ENCODE assay signal across 22 cellular contexts in the genomic region with DNA sequence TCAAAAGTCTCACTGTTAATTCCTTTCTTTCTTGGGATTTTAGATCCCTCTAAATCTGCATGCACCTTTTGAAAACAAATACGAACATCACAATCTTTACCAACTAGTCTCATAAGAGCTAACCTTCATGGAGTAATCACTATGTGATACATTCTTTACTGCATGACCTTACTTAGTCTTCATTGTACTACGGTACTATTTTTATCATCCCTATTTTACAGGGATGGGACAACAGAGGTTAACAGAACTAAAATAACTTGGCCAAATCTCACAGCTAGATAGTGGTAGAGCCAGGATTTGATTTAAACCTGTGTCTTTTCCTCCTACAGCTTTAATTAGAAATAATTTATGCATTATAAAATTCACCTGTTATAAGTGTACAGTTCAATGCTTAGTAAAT. TPM values are rescaled to one million over a fixed set of nuclear protein-coding genes. Genes with fewer than 3 reads are reported as not detected.
DNase-seq lines count a peak whose midpoint lies in the region; ATAC-seq and TF ChIP-seq lines count a peak whose summit lies in the region.
"Had no signal": no experiment of that assay in that cellular context is flagged by ENCODE, and none has a peak within 500 bp of the region (broad histone marks: within the 10 kb centered on the region; RNA-seq: fewer than 3 reads in every experiment).

No MANE protein-coding gene starts in this region.

- H3K9me3 Mint-ChIP-seq in GM23338 (no peaks in the 10 kb centered on the region), WTC11 (0 out of 2 replicates have a peak, but pooled peaks cover 3% of the 10 kb centered on the region)
- H3K9me3 Mint-ChIP-seq: CD8-positive, alpha-beta T cell had no signal

- H3K4me3 ChIP-seq in A673 (ENCODE audit: low read depth, low read length, poor library complexity, severe bottlenecking): no peak overlapping the region
- H3K4me3 ChIP-seq in GM23338: no peak overlapping the region

- no peak for DNase-seq in A673 (ENCODE audit: low spot score)
- DNase-seq in GM23338 (ENCODE audit: low spot score): no peak
- DNase-seq in WTC11 (ENCODE audit: low spot score): no peak
- no peak for DNase-seq in left ventricle myocardium superior
- DNase-seq in AG08395 (ENCODE audit: low spot score): no peak
- no peak for DNase-seq in activated CD8-positive, alpha-beta memory T cell treated with anti-CD3 and anti-CD28 coated beads, Interleukin-2, amount 50 U/mL, for 4 hours
- no peak for DNase-seq in stimulated activated naive CD4-positive, alpha-beta T cell (lab: John Stamatoyannopoulos, UW)
- DNase-seq: C1 segment of cervical spinal cord; CD8-positive, alpha-beta T cell; DND-41; GOT3; NCI-H1105 treated with DMSO at 0.1 percent for 48 hours; NCI-H1694; NCI-H2081; NCI-H2171 treated with DMSO at 0.1 percent for 48 hours; NCI-H446; NCI-H526; SHP77; SK-N-SH had no signal

- no peaks in the 10 kb centered on the region for H3F3A ChIP-seq in GM23338 (replicated peaks; ENCODE audit: low read depth)

- H3K4me1 ChIP-seq in A673 (ENCODE audit: insufficient read depth, low read length, poor library complexity, severe bottlenecking): no peaks in the 10 kb centered on the region
- no peaks in the 10 kb centered on the region for H3K4me1 ChIP-seq in GM23338 (ENCODE audit: insufficient read depth)

- POLR2A ChIA-PET in A673 (lab: Charles Lee; ENCODE audit: low non-redundant PET) (no interaction called here), WTC11 (lab: Charles Lee) (interaction anchor here (0.5 kb wide), 1 partner anchor 196 kb away, joined by 4 read pairs; no protein-coding TSS in a partner anchor)

- 0 out of 2 replicates have a peak overlapping the region, but pooled peaks have one; percentile 3 for H3K27ac Mint-ChIP-seq in GM23338
- peak overlapping the region; percentile 6; the same call in 1 of the 2 replicates for H3K27ac Mint-ChIP-seq in WTC11
- H3K27ac Mint-ChIP-seq: CD8-positive, alpha-beta T cell had no signal

- no peaks in the 10 kb centered on the region for H4K20me1 ChIP-seq in GM23338 (replicated peaks; ENCODE audit: insufficient read depth)

- CTCF ChIA-PET in A673 (lab: Charles Lee) (no interaction called here), WTC11 (lab: Charles Lee) (interaction anchor here (0.5 to 1.3 kb wide), 3 partner anchors 13 to 179 kb away, joined by 3 to 4 read pairs (median 4); no protein-coding TSS in a partner anchor)

- no peak overlapping the region for H2AFZ ChIP-seq in GM23338

- H3K4me1 Mint-ChIP-seq in GM23338 (no peaks in the 10 kb centered on the region), WTC11 (no peaks in the 10 kb centered on the region)

- H3K36me3 ChIP-seq in A673 (ENCODE audit: insufficient read depth, low read length, poor library complexity, severe bottlenecking) (no peaks in the 10 kb centered on the region), GM23338 (ENCODE audit: insufficient read depth) (no peaks in the 10 kb centered on the region)

- 0 out of 2 replicates have a peak, but pooled peaks have one; percentile 12 for TF ChIP-seq CTCF in A673 (conservative IDR thresholded peaks at IDR 0.05; ENCODE audit: low read depth, low read length)
- no peak; a peak in 1 of 4 replicates for TF ChIP-seq CTCF in GM23338 (conservative IDR thresholded peaks at IDR 0.05; ENCODE audit: low read depth in 2 of 2)
- no peak for TF ChIP-seq CTCF in WTC11 (IDR thresholded peaks at IDR 0.05)

- ATAC-seq in GM23338 (no peak), WTC11 (no peak), left ventricle myocardium superior (peak; percentile 75)
- ATAC-seq: CD8-positive, alpha-beta T cell; HCT116 had no signal

- H3K27me3 Mint-ChIP-seq in GM23338 (ENCODE audit: insufficient read depth, low read depth, poor library complexity) (peaks cover 6% of the 10 kb centered on the region), WTC11 (ENCODE audit: low read depth) (no peaks in the 10 kb centered on the region)

- H3K27ac ChIP-seq in A673 (ENCODE audit: low read depth, low read length, poor library complexity, severe bottlenecking): no peak overlapping the region
- H3K27ac ChIP-seq in GM23338 (ENCODE audit: low read depth): no peak overlapping the region
- H3K27ac ChIP-seq: HL-60, KMS-11 had no signal

- H3K9me2 ChIP-seq in GM23338 (ENCODE audit: insufficient read depth): no peaks in the 10 kb centered on the region
- H3K9me2 ChIP-seq: SK-N-SH had no signal

- H3K79me2 ChIP-seq in GM23338 (replicated peaks; ENCODE audit: insufficient read depth): no peaks in the 10 kb centered on the region

- no peaks in the 10 kb centered on the region for H3K9me3 ChIP-seq in A673 (ENCODE audit: low read depth, low read length, poor library complexity, severe bottlenecking)
- H3K9me3 ChIP-seq: SK-N-SH had no signal

- H3K36me3 Mint-ChIP-seq in GM23338 (ENCODE audit: low read depth) (no peaks in the 10 kb centered on the region), WTC11 (no peaks in the 10 kb centered on the region)
- H3K36me3 Mint-ChIP-seq: CD8-positive, alpha-beta T cell had no signal

- H3K4me3 Mint-ChIP-seq in GM23338: no peak overlapping the region
- no peak overlapping the region for H3K4me3 Mint-ChIP-seq in WTC11
- H3K4me3 Mint-ChIP-seq: CD8-positive, alpha-beta T cell had no signal

- no peak overlapping the region for H3K4me2 ChIP-seq in GM23338
- H3K4me2 ChIP-seq: KMS-11 had no signal

- H3K27me3 ChIP-seq in A673 (replicated peaks; ENCODE audit: insufficient read depth, low read depth, low read length, poor library complexity) (no peaks in the 10 kb centered on the region), GM23338 (ENCODE audit: insufficient read depth) (no peaks in the 10 kb centered on the region)

- intact Hi-C loops in A673 (cut with micrococcal nuclease; ENCODE audit: unreplicated experiment): no loop called here
- intact Hi-C loops in left ventricle myocardium superior (cut with micrococcal nuclease): no loop called here

- BruUV-seq in A673 (replicated peaks; lab: Mats Ljungman, UMichigan): no TSS peak

TF ChIP-seq in GM23338, 12 proteins besides CTCF, POLR2A, EP300 and RAD21 (continues in another document):
- no peak for TF ChIP-seq POLR2AphosphoS5 (IDR thresholded peaks at IDR 0.05; ENCODE audit: low read depth)
- TF ChIP-seq ZNF331 (CRISPR knock-in tag; IDR thresholded peaks at IDR 0.05; ENCODE audit: low read depth): no peak
- TF ChIP-seq, protein P1, sequence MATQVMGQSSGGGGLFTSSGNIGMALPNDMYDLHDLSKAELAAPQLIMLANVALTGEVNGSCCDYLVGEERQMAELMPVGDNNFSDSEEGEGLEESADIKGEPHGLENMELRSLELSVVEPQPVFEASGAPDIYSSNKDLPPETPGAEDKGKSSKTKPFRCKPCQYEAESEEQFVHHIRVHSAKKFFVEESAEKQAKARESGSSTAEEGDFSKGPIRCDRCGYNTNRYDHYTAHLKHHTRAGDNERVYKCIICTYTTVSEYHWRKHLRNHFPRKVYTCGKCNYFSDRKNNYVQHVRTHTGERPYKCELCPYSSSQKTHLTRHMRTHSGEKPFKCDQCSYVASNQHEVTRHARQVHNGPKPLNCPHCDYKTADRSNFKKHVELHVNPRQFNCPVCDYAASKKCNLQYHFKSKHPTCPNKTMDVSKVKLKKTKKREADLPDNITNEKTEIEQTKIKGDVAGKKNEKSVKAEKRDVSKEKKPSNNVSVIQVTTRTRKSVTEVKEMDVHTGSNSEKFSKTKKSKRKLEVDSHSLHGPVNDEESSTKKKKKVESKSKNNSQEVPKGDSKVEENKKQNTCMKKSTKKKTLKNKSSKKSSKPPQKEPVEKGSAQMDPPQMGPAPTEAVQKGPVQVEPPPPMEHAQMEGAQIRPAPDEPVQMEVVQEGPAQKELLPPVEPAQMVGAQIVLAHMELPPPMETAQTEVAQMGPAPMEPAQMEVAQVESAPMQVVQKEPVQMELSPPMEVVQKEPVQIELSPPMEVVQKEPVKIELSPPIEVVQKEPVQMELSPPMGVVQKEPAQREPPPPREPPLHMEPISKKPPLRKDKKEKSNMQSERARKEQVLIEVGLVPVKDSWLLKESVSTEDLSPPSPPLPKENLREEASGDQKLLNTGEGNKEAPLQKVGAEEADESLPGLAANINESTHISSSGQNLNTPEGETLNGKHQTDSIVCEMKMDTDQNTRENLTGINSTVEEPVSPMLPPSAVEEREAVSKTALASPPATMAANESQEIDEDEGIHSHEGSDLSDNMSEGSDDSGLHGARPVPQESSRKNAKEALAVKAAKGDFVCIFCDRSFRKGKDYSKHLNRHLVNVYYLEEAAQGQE (IDR thresholded peaks at IDR 0.05; ENCODE audit: unreplicated experiment): no peak
- no peak for TF ChIP-seq CREB1 (CRISPR knock-in tag; IDR thresholded peaks at IDR 0.05; ENCODE audit: low read depth)

TF ChIP-seq in WTC11, 78 proteins besides CTCF, POLR2A, EP300 and RAD21 (continues in another document):
- TF ChIP-seq ELF4 (CRISPR knock-in tag; IDR thresholded peaks at IDR 0.05; ENCODE audit: low read depth): no peak
- no peak for TF ChIP-seq SMAD4 (CRISPR knock-in tag; IDR thresholded peaks at IDR 0.05)
- TF ChIP-seq, protein P2, sequence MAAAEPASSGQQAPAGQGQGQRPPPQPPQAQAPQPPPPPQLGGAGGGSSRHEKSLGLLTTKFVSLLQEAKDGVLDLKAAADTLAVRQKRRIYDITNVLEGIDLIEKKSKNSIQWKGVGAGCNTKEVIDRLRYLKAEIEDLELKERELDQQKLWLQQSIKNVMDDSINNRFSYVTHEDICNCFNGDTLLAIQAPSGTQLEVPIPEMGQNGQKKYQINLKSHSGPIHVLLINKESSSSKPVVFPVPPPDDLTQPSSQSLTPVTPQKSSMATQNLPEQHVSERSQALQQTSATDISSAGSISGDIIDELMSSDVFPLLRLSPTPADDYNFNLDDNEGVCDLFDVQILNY (CRISPR knock-in tag; IDR thresholded peaks at IDR 0.05): no peak
- no peak for TF ChIP-seq RORB (CRISPR knock-in tag; IDR thresholded peaks at IDR 0.05)

RNA-seq across cellular contexts. Expression of a gene that starts 32.9 kb away (rescaled TPM):
- 83.8 and 85.5 TPM in 2 replicates for total RNA-seq in A673 (2021)
- total RNA-seq in GM23338 (2014; rRNA removed; shearing (Covaris generic)): 63.3 and 69.8 TPM in 2 replicates
- polyA plus RNA-seq in GM23338 (2016; fragmentation: Nextera tagmentation; extraction: Ambion mirVana): 18.2 and 19.4 TPM in 2 replicates
- total RNA-seq in WTC11 (2021): 86.4 to 87.1 TPM (median 86.5 TPM) in 3 replicates
- total RNA-seq in left ventricle myocardium superior: 43.0 TPM
